In genomic region chr7:98879198-98879988, GRCh38 we compare ENCODE assay signal across 8 cellular contexts. TPM values are rescaled to one million over a fixed set of nuclear protein-coding genes. Genes with fewer than 3 reads are reported as not detected.
DNase-seq lines count a peak whose midpoint lies in the region; TF ChIP-seq lines count a peak whose summit lies in the region.

No MANE protein-coding gene starts in this region.

- H3K9me3 ChIP-seq in HAP-1 (no peaks in the 10 kb centered on the region), MG63 (no peaks in the 10 kb centered on the region), colonic mucosa (no peaks in the 10 kb centered on the region)

- peak overlapping the region; percentile 97 to 99 for H3K9ac ChIP-seq in colonic mucosa (ENCODE audit: low read depth in 2 of 2, low read length in 2 of 2)

- TF ChIP-seq CTCF in GM13976 (IDR thresholded peaks at IDR 0.05; ENCODE audit: borderline replicate concordance, control extremely low read depth, extremely low read depth, insufficient read depth, missing control alignments), result peak; percentile 50
- no peak for TF ChIP-seq CTCF in colonic mucosa (IDR thresholded peaks at IDR 0.05)

- H3K36me3 ChIP-seq in HAP-1 (replicated peaks) (peaks cover 28% of the 10 kb centered on the region), MG63 (peaks cover 8% of the 10 kb centered on the region), colonic mucosa (peaks cover 10% of the 10 kb centered on the region)

- H3K4me3 ChIP-seq in HAP-1 (peak overlapping the region; percentile 87), MG63 (peak overlapping the region; percentile 73), colonic mucosa (peak overlapping the region; percentile 100)

- H3K27me3 ChIP-seq in HAP-1 (ENCODE audit: low read depth), result no peaks in the 10 kb centered on the region
- H3K27me3 ChIP-seq in MG63, result no peaks in the 10 kb centered on the region
- no peaks in the 10 kb centered on the region for H3K27me3 ChIP-seq in colonic mucosa

- intact Hi-C loops in colonic mucosa (cut with DNase I), result no loop called here

- H3K27ac ChIP-seq in colonic mucosa, result peak overlapping the region; percentile 80

- DNase-seq in GM13976 (ENCODE audit: low spot score) (peak; percentile 73), HAP-1 (ENCODE audit: low spot score in 2 of 2) (peak; percentile 21 to 56), MG63 (no peak), colonic mucosa (peak; percentile 65), mesenteric fat pad (ENCODE audit: low spot score) (peak; percentile 80), cortex of kidney (lab: John Stamatoyannopoulos, UW) (no peak)
- DNase-seq in activated CD4-positive, CD25-positive, alpha-beta regulatory T cell treated with anti-CD3 and anti-CD28 coated beads, Interleukin-2, amount 50 U/mL, for 72 hours, result peak; percentile 52
- peak; percentile 38 to 44 for DNase-seq in stimulated activated CD8-positive, alpha-beta memory T cell treated with anti-CD3 and anti-CD28 coated beads, Interleukin-7, amount 100 ng/mL, for 4 hours (ENCODE audit: low read depth in 2 of 2)

- in situ Hi-C loops in GM13976 (cut with MboI; ENCODE audit: low sequenced_read_pairs, unreplicated experiment), result no loop called here
- in situ Hi-C loops in HAP-1 (cut with MboI; ENCODE audit: low sequenced_read_pairs), result no loop called here

- no peaks in the 10 kb centered on the region; the same call in 1 of the 2 replicates for H3K4me1 ChIP-seq in HAP-1
- peaks cover 11% of the 10 kb centered on the region for H3K4me1 ChIP-seq in colonic mucosa

RNA-seq across cellular contexts. Expression of gene TRRAP, which starts 1.1 kb away (rescaled TPM):
- 3.4 and 3.9 TPM in 2 replicates for total RNA-seq in MG63 (2014; rRNA removed; shearing (Covaris generic); ENCODE audit: low replicate concordance)
- total RNA-seq in colonic mucosa (10 to 100 TPM; 33.3 to 39.4 TPM), mesenteric fat pad (30.9 TPM)

RNA-seq across cellular contexts. Expression of gene TMEM130, which starts 9.6 kb away (rescaled TPM):
- total RNA-seq in MG63 (2014; rRNA removed; shearing (Covaris generic); ENCODE audit: low replicate concordance), result 0.23 TPM in 1 of 2 replicates, not detected in the other
- total RNA-seq in colonic mucosa (1 to 10 TPM in 1 of 2 donors, under 1 TPM in 1; 0.12 to 1.5 TPM), mesenteric fat pad (0.29 TPM)

Comparison
In these comparisons a context has a peak if more than half of its experiments do, and no peak if none do; other contexts are left out.
1. DNase-seq: peak in GM13976 (single experiment), HAP-1 (2 of 2), activated CD4-positive, CD25-positive, alpha-beta regulatory T cell treated with anti-CD3 and anti-CD28 coated beads, Interleukin-2, amount 50 U/mL, for 72 hours (single experiment), colonic mucosa (single experiment), mesenteric fat pad (single experiment) and stimulated activated CD8-positive, alpha-beta memory T cell treated with anti-CD3 and anti-CD28 coated beads, Interleukin-7, amount 100 ng/mL, for 4 hours (2 of 2); none in MG63 (single experiment) and cortex of kidney (single experiment).
2. Peak in every context shown above with its lines, with median percentiles within 50 percentile points of each other: H3K4me3 ChIP-seq.